ENCODE assay signal across 8 cellular contexts in the genomic region with DNA sequence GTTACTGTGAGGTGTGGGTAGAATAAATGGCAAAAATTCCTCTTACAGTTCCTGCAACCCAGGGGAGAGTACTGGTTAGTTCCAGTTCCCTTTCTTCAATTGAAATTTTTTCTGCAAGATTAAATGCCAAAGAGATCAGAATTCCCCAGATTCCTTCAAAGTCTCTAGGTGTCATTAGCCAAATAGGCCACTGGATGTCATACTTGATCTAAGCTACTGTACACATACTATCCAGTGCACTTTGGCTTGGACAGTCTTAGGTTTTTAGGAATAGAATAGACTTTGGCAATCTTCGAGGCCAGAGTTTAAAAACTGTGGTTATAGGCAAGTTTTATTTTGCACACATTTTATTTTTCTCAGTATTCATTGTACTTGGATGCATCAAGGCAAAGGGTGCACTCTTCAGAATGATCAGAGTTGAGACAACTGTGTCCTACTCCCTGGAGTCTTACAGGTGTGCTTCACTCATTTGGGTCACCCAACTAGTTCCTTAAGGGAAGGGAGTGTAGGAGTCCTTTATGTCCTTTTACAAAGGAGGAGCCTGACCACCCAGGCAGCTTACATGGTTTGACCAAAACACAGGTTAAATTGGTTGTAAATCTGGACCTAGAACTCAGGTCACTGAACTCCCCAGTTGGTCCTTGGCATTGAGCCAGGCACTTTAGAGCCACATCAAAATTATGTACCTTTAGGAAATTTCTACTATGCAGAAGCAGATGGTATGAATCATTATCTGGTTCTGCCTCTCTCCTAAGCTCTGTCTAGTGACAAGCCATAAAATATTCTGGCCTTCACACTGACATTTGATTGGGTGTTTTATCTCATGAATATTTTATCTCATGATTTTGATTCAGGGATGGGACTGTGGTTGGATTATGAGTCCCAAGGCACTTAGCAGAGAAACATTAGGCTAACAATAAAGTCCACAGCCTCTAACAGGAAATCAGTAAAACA. TPM values are rescaled to one million over a fixed set of nuclear protein-coding genes. Genes with fewer than 3 reads are reported as not detected.
DNase-seq lines count a peak whose midpoint lies in the region; ATAC-seq and TF ChIP-seq lines count a peak whose summit lies in the region.

No MANE protein-coding gene starts in this region.

- peak; percentile 53 for ATAC-seq in HG03342 (IDR thresholded peaks at IDR 0.05; ENCODE audit: unreplicated experiment)
- peak; percentile 95 for ATAC-seq in left lung
- no peak for ATAC-seq in HG03520 (IDR thresholded peaks at IDR 0.05; ENCODE audit: unreplicated experiment)
- ATAC-seq in HG03460 (IDR thresholded peaks at IDR 0.05; ENCODE audit: unreplicated experiment), result no peak

- peaks cover 3% of the 10 kb centered on the region for H3K9me3 Mint-ChIP-seq in Calu3 (ENCODE audit: low read depth, unreplicated experiment)

- no peaks in the 10 kb centered on the region for H3K4me1 ChIP-seq in left lung

- DNase-seq in Calu3, result peak; percentile 11
- peak; percentile 24 for DNase-seq in amniotic epithelial cell (ENCODE audit: low read depth)
- no peak for DNase-seq in left lung
- DNase-seq in NCI-H82 treated with DMSO at 0.1 percent for 48 hours (lab: John Stamatoyannopoulos, UW; ENCODE audit: unreplicated experiment), result no peak
- no peak for DNase-seq in GM19240 (ENCODE audit: insufficient read length, low spot score)

- H3K9me3 ChIP-seq in left lung, result no peaks in the 10 kb centered on the region

- no peak overlapping the region for H3K27ac Mint-ChIP-seq in Calu3 (ENCODE audit: unreplicated experiment)

- TF ChIP-seq CTCF in Calu3 (IDR thresholded peaks at IDR 0.05; ENCODE audit: unreplicated experiment) (peak; percentile 52), left lung (IDR thresholded peaks at IDR 0.05) (peak in 1 of 2 donors; percentile 33)

- intact Hi-C loops in Calu3 (cut with micrococcal nuclease; ENCODE audit: unreplicated experiment), result loop anchor here (1.0 to 5.0 kb wide), 3 partner anchors 102 to 633 kb away; no protein-coding TSS in a partner anchor
- intact Hi-C loops in left lung (cut with DNase I), result no loop called here

- peaks cover 8% of the 10 kb centered on the region for H3K4me1 Mint-ChIP-seq in Calu3 (ENCODE audit: low read depth, unreplicated experiment)

- no peaks in the 10 kb centered on the region for H3K36me3 ChIP-seq in left lung

- H3K36me3 Mint-ChIP-seq in Calu3 (ENCODE audit: insufficient read depth, unreplicated experiment), result no peaks in the 10 kb centered on the region

- peaks cover 16% of the 10 kb centered on the region for H3K27me3 Mint-ChIP-seq in Calu3 (ENCODE audit: unreplicated experiment)

- no peak overlapping the region for H3K4me3 Mint-ChIP-seq in Calu3 (ENCODE audit: low read depth, unreplicated experiment)

- no peak overlapping the region for H3K27ac ChIP-seq in left lung

- no peak overlapping the region for H3K4me3 ChIP-seq in left lung

- H3K27me3 ChIP-seq in left lung, result no peaks in the 10 kb centered on the region

- CTCF ChIA-PET in Calu3 (lab: Charles Lee), result interaction anchor here (1.0 to 1.4 kb wide), 2 partner anchors 97 to 102 kb away, joined by 4 to 5 read pairs; no protein-coding TSS in a partner anchor

- no TSS peak for BruUV-seq in Calu3 (replicated peaks; lab: Mats Ljungman, UMichigan)

RNA-seq across cellular contexts. Expression of gene ASAH2B, which starts 49.5 kb away (rescaled TPM):
- total RNA-seq in Calu3 (2022) (4.1 and 5.4 TPM in 2 replicates), left lung (1 to 10 TPM; 4.0 to 6.5 TPM)

Comparison
In these comparisons a context has a peak if more than half of its experiments do, and no peak if none do; other contexts are left out.
1. DNase-seq: peak in Calu3 (single experiment) and amniotic epithelial cell (single experiment); none in left lung (0 of 2), NCI-H82 treated with DMSO at 0.1 percent for 48 hours (single experiment) and GM19240 (single experiment).
2. ATAC-seq: peak in HG03342 (single experiment) and left lung (single experiment); none in HG03520 (single experiment) and HG03460 (single experiment).